1 cellular context compared by ENCODE assay signal in the genomic region with DNA sequence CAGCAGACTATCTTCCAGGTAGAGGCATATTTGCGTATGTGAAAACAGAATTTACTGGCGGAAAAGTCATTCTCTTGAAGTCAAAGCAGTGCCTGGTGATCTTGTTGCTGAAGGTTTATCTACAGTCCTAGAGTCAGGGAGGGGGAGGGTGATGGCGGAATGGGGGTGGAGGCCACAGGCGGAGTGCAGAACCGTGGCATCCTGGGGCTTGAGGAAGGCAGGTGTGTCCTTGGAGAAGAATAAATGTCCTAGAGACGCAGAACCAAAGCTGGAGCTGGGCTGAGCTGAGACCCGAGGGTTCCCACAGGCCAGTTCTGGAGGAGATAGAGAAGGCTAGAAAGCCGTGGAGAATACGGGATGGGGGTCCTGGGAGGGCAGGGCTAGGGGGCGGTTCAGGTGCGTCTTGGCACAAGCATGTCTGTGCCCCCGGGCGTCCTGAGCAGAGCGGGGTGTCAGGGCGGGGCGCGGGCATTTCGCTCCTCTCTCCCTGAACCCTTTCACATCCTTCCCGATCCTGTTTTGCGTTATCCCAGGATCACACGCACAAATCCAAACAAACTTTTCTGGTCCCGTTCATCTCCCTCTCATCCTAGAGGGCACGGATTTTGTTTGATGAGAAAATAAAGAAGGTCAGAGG.
TF ChIP-seq lines count a peak whose summit lies in the region.

No MANE protein-coding gene starts in this region.

TF ChIP-seq in WTC11, 78 proteins besides CTCF, POLR2A, EP300 and RAD21 (continued from another document):
- TF ChIP-seq ZSCAN18 (CRISPR knock-in tag; IDR thresholded peaks at IDR 0.05) (no peak), CREM (CRISPR knock-in tag; IDR thresholded peaks at IDR 0.05) (no peak)
- TF ChIP-seq, protein P1, sequence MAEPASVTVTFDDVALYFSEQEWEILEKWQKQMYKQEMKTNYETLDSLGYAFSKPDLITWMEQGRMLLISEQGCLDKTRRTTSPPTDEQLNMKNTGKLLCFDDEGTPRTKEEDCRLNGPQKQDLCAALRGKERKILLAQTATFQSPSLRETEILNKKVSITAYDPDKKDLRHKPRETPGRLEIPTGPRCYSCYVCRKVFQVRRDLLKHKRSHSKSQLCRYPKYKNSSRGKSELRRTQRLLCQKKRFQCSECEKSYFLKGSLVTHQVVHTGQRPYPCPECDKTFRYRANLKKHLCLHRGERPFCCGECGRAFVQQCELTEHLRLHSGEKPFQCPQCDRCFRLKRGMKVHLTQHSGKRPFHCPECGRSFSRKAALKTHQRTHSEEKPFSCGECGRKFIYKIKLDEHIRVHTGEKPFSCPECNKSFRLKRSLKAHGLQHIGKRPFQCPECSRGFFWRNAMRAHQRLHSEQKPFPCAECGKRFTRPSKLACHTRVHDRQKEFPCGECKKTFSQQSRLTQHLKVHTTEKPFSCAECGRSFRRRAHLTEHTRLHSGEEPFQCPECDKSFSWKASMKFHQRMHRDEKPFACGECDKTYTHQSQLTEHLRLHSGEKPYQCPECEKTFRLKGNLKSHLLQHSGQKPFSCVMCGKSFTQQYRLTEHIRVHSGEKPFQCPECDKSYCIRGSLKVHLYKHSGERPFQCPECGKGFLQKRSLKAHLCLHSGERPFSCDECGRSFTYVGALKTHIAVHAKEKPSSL (CRISPR knock-in tag; conservative IDR thresholded peaks at IDR 0.05): no peak
TF ChIP-seq in WTC11: peak in this region for 0.
